ENCODE assay signal across 8 cellular contexts in genomic region chr1:221203224-221204054, GRCh38.
A peak's percentile ranks its signal among the peaks of the same experiment; 100 is the strongest.
DNase-seq lines count a peak whose midpoint lies in the region; ATAC-seq and TF ChIP-seq lines count a peak whose summit lies in the region.

No MANE protein-coding gene starts in this region.

- no peaks in the 10 kb centered on the region for H3K36me3 ChIP-seq in Loucy (ENCODE audit: insufficient read depth, low read length)
- no peaks in the 10 kb centered on the region for H3K36me3 ChIP-seq in hepatocyte (replicated peaks; ENCODE audit: insufficient read depth, low read depth)

- no peak overlapping the region for H3K27ac ChIP-seq in hepatocyte

- 31% methylated on average over 3 of the region's 3 CpGs for WGBS in hepatocyte (ENCODE audit: low lambda C conversion rate, missing lambda C conversion rate)

- intact Hi-C loops in sciatic nerve (cut with DNase I): no loop called here

- H3K27me3 ChIP-seq in Loucy (ENCODE audit: insufficient read depth, low read length, poor library complexity, severe bottlenecking) (no peaks in the 10 kb centered on the region), hepatocyte (no peaks in the 10 kb centered on the region)

- H3K9me2 ChIP-seq in Loucy (replicated peaks; ENCODE audit: low read depth, low read length) (no peaks in the 10 kb centered on the region), hepatocyte (replicated peaks; ENCODE audit: insufficient read depth) (no peaks in the 10 kb centered on the region)

- H3K4me1 ChIP-seq in Loucy (ENCODE audit: insufficient read depth, low read length, poor library complexity, severe bottlenecking) (peaks cover 3% of the 10 kb centered on the region), hepatocyte (ENCODE audit: insufficient read depth) (no peaks in the 10 kb centered on the region)

- no peaks in the 10 kb centered on the region for H3K79me2 ChIP-seq in Loucy (ENCODE audit: insufficient read depth, low read length)
- no peaks in the 10 kb centered on the region for H3K79me2 ChIP-seq in hepatocyte

- ATAC-seq in GM21529 (IDR thresholded peaks at IDR 0.05; ENCODE audit: unreplicated experiment) (peak; percentile 81), sciatic nerve (peak; percentile 79), esophagus mucosa (no peak)

- H3K4me3 ChIP-seq in Loucy (ENCODE audit: low read length, poor library complexity, severe bottlenecking): no peak overlapping the region
- no peak overlapping the region for H3K4me3 ChIP-seq in hepatocyte

- H3K9me3 ChIP-seq in Loucy (ENCODE audit: insufficient read depth, low read depth, low read length) (no peaks in the 10 kb centered on the region), hepatocyte (ENCODE audit: low read depth) (no peaks in the 10 kb centered on the region)

- H3K9ac ChIP-seq in Loucy (ENCODE audit: low read depth, low read length, poor library complexity, severe bottlenecking): no peak overlapping the region

- H3K4me2 ChIP-seq in Loucy (ENCODE audit: low read depth, low read length, poor library complexity, severe bottlenecking) (no peak overlapping the region), hepatocyte (no peak overlapping the region)

- no peaks in the 10 kb centered on the region for H3F3A ChIP-seq in Loucy (ENCODE audit: low read depth)

- no peaks in the 10 kb centered on the region for H4K20me1 ChIP-seq in Loucy (ENCODE audit: insufficient read depth, low read length, poor library complexity, severe bottlenecking)
- H4K20me1 ChIP-seq in hepatocyte (ENCODE audit: insufficient read depth, poor library complexity, severe bottlenecking): no peaks in the 10 kb centered on the region

- DNase-seq in DMS 273 treated with DMSO at 0.1 percent for 48 hours (lab: John Stamatoyannopoulos, UW) (peak; percentile 22), SW480 (ENCODE audit: low spot score) (peak; percentile 37), anterior cingulate cortex (lab: John Stamatoyannopoulos, UW) (peak in 54 of 58 donors; percentile 1 to 79 (median 29)), hepatocyte (ENCODE audit: low spot score) (peak; percentile 84), sciatic nerve (ENCODE audit: low spot score) (peak; percentile 87)

- H2AFZ ChIP-seq in Loucy (ENCODE audit: low read length): peak overlapping the region; percentile 87
- H2AFZ ChIP-seq in hepatocyte: no peak overlapping the region

- TF ChIP-seq CTCF in Loucy (conservative IDR thresholded peaks at IDR 0.05; ENCODE audit: low read length): peak; percentile 90
- peak; percentile 78 for TF ChIP-seq CTCF in hepatocyte (IDR thresholded peaks at IDR 0.05; ENCODE audit: poor library complexity)

Comparison
In these comparisons a context has a peak if more than half of its experiments do, and no peak if none do; other contexts are left out.
1. DNase-seq: peak in every context shown above with its lines; median percentile 87 in sciatic nerve; 84 in hepatocyte; 37 in SW480; 29 in anterior cingulate cortex; 22 in DMS 273 treated with DMSO at 0.1 percent for 48 hours.